ENCODE assay signal across 10 cellular contexts in the genomic region with DNA sequence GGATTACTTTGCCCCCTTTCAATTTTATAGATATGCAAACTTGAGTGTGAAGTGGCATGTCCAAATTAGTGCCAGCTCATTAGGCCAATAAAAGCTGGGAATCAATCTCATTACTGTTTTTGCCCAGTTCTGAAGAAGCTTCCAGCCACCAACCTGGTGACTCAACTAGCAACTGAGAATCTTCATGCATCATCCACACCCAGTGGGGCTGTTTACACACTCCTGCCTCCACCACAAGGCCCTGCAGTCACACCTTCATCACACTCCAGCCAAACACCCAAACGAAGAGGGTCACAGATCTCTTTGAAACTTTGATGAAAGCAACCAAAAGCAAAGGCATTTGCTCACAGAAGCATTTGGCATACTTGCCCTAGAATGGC. TPM values are rescaled to one million over a fixed set of nuclear protein-coding genes. Genes with fewer than 3 reads are reported as not detected.
DNase-seq lines count a peak whose midpoint lies in the region; ATAC-seq and TF ChIP-seq lines count a peak whose summit lies in the region.
"Had no signal": no experiment of that assay in that cellular context is flagged by ENCODE, and none has a peak within 500 bp of the region (broad histone marks: within the 10 kb centered on the region; RNA-seq: fewer than 3 reads in every experiment).

No MANE protein-coding gene starts in this region.

- no peaks in the 10 kb centered on the region for H3K9me3 Mint-ChIP-seq in activated T-helper 1 cell treated with anti-CD3 and anti-CD28 coated beads, Interleukin-12 subunit alpha, Interleukin-12 subunit beta, Interleukin-2, Interleukin-4 antibody, amounts not matched to agents 30 ng/mL and 10 ng/mL and 1 ng/mL, durations not matched to agents 14 hours and 24 hours and 36 hours
- no peaks in the 10 kb centered on the region for H3K9me3 Mint-ChIP-seq in CD8-positive, alpha-beta T cell

- H3K9ac ChIP-seq in skeletal muscle satellite cell (ENCODE audit: low read depth, low read length): no peak overlapping the region

- CTCF ChIA-PET in CD8-positive, alpha-beta T cell (lab: Charles Lee): no interaction called here

- H3K4me1 Mint-ChIP-seq in activated T-helper 1 cell treated with anti-CD3 and anti-CD28 coated beads, Interleukin-12 subunit alpha, Interleukin-12 subunit beta, Interleukin-2, Interleukin-4 antibody, amounts not matched to agents 30 ng/mL and 10 ng/mL and 1 ng/mL, durations not matched to agents 14 hours and 24 hours and 36 hours (ENCODE audit: low read depth): peaks cover 14% of the 10 kb centered on the region
- H3K4me1 Mint-ChIP-seq in CD8-positive, alpha-beta T cell (ENCODE audit: low read depth): no peaks in the 10 kb centered on the region

- no peak overlapping the region for H3K27ac Mint-ChIP-seq in activated T-helper 1 cell treated with anti-CD3 and anti-CD28 coated beads, Interleukin-12 subunit alpha, Interleukin-12 subunit beta, Interleukin-2, Interleukin-4 antibody, amounts not matched to agents 30 ng/mL and 10 ng/mL and 1 ng/mL, durations not matched to agents 14 hours and 24 hours and 36 hours
- no peak overlapping the region for H3K27ac Mint-ChIP-seq in CD8-positive, alpha-beta T cell

- peak overlapping the region; percentile 59 for H3K4me2 ChIP-seq in skeletal muscle satellite cell (ENCODE audit: low read length)

- H3K27me3 ChIP-seq in esophagus squamous epithelium (peaks cover 0 to under 1% (median 0%) of the 10 kb centered on the region in 4 donors), skeletal muscle satellite cell (ENCODE audit: control insufficient read depth, insufficient read depth, low read length) (no peaks in the 10 kb centered on the region)
- no peaks in the 10 kb centered on the region for H3K27me3 ChIP-seq in CD8-positive, alpha-beta T cell (ENCODE audit: insufficient read depth, low read length)

- H3K4me3 Mint-ChIP-seq in activated T-helper 1 cell treated with anti-CD3 and anti-CD28 coated beads, Interleukin-12 subunit alpha, Interleukin-12 subunit beta, Interleukin-2, Interleukin-4 antibody, amounts not matched to agents 30 ng/mL and 10 ng/mL and 1 ng/mL, durations not matched to agents 14 hours and 24 hours and 36 hours: no peak overlapping the region
- no peak overlapping the region for H3K4me3 Mint-ChIP-seq in CD8-positive, alpha-beta T cell

- H3K4me3 ChIP-seq in esophagus squamous epithelium: no peak overlapping the region
- H3K4me3 ChIP-seq in skeletal muscle satellite cell (ENCODE audit: low read length): no peak overlapping the region
- no peak overlapping the region for H3K4me3 ChIP-seq in CD8-positive, alpha-beta T cell (ENCODE audit: low read depth, low read length)

- DNase-seq in NCI-H69 (lab: John Stamatoyannopoulos, UW) (peak; percentile 6), esophagus squamous epithelium (lab: John Stamatoyannopoulos, UW) (no peak)
- DNase-seq in activated T-helper 1 cell treated with anti-CD3 and anti-CD28 coated beads, Interleukin-12 subunit alpha, Interleukin-12 subunit beta, Interleukin-2, Interleukin-4 antibody, amounts not matched to agents 30 ng/mL and 10 ng/mL and 1 ng/mL, durations not matched to agents 14 hours and 24 hours and 36 hours (ENCODE audit: low spot score): no peak
- no peak for DNase-seq in CD8-positive, alpha-beta T cell
- DNase-seq: activated effector memory CD4-positive, alpha-beta T cell treated with Interleukin-2 at 50 U/mL for 16 hours; T1000 had no signal

- peak overlapping the region; percentile 40 to 83 (median 65) for H3K27ac ChIP-seq in esophagus squamous epithelium
- H3K27ac ChIP-seq in CD8-positive, alpha-beta T cell (ENCODE audit: low read depth, low read length): no peak overlapping the region

- ATAC-seq in GM18511 (IDR thresholded peaks at IDR 0.05; ENCODE audit: unreplicated experiment) (peak; percentile 49), HG03439 (IDR thresholded peaks at IDR 0.05; ENCODE audit: unreplicated experiment) (no peak)
- ATAC-seq in CD8-positive, alpha-beta T cell: no peak
- ATAC-seq: HCT116 had no signal

- intact Hi-C loops in esophagus squamous epithelium (cut with DNase I): no loop called here
- intact Hi-C loops in activated T-helper 1 cell treated with anti-CD3 and anti-CD28 coated beads, Interleukin-12 subunit alpha, Interleukin-12 subunit beta, Interleukin-2, Interleukin-4 antibody, amounts not matched to agents 30 ng/mL and 10 ng/mL and 1 ng/mL, durations not matched to agents 14 hours and 24 hours and 36 hours (cut with micrococcal nuclease): loop anchor here (2.0 kb wide), 1 partner anchor 39 kb away; no protein-coding TSS in a partner anchor
- intact Hi-C loops in CD8-positive, alpha-beta T cell (cut with DNase I, micrococcal nuclease): no loop called here

- POLR2A ChIA-PET in CD8-positive, alpha-beta T cell (lab: Charles Lee): no interaction called here

- TF ChIP-seq CTCF in esophagus squamous epithelium (IDR thresholded peaks at IDR 0.05): no peak
- no peak for TF ChIP-seq CTCF in CD8-positive, alpha-beta T cell (IDR thresholded peaks at IDR 0.05)

- peaks cover 9% of the 10 kb centered on the region for H3K27me3 Mint-ChIP-seq in activated T-helper 1 cell treated with anti-CD3 and anti-CD28 coated beads, Interleukin-12 subunit alpha, Interleukin-12 subunit beta, Interleukin-2, Interleukin-4 antibody, amounts not matched to agents 30 ng/mL and 10 ng/mL and 1 ng/mL, durations not matched to agents 14 hours and 24 hours and 36 hours (ENCODE audit: insufficient read depth)
- peaks cover 11% of the 10 kb centered on the region for H3K27me3 Mint-ChIP-seq in CD8-positive, alpha-beta T cell (ENCODE audit: low read depth)

- 11 to 50% methylated on average over 1 of the region's 1 CpG for WGBS in esophagus squamous epithelium, 2 donors

- H3K9me3 ChIP-seq in esophagus squamous epithelium (no peaks in the 10 kb centered on the region), skeletal muscle satellite cell (replicated peaks; ENCODE audit: low read length) (no peaks in the 10 kb centered on the region)
- no peaks in the 10 kb centered on the region for H3K9me3 ChIP-seq in CD8-positive, alpha-beta T cell (ENCODE audit: low read length)

- no peaks in the 10 kb centered on the region for H3K36me3 ChIP-seq in esophagus squamous epithelium
- no peaks in the 10 kb centered on the region for H3K36me3 ChIP-seq in skeletal muscle satellite cell (ENCODE audit: insufficient read depth, low read length)
- no peaks in the 10 kb centered on the region for H3K36me3 ChIP-seq in CD8-positive, alpha-beta T cell (ENCODE audit: insufficient read depth, low read length)

- TF ChIP-seq POLR2A in esophagus squamous epithelium (IDR thresholded peaks at IDR 0.05): no peak

- H3K4me1 ChIP-seq in esophagus squamous epithelium: peaks cover 10 to 55% (median 36%) of the 10 kb centered on the region in 3 donors
- H3K4me1 ChIP-seq in skeletal muscle satellite cell (ENCODE audit: control insufficient read depth, insufficient read depth, low read length): peaks cover 49% of the 10 kb centered on the region
- H3K4me1 ChIP-seq in CD8-positive, alpha-beta T cell (ENCODE audit: insufficient read depth, low read length): no peaks in the 10 kb centered on the region

- H3K36me3 Mint-ChIP-seq in activated T-helper 1 cell treated with anti-CD3 and anti-CD28 coated beads, Interleukin-12 subunit alpha, Interleukin-12 subunit beta, Interleukin-2, Interleukin-4 antibody, amounts not matched to agents 30 ng/mL and 10 ng/mL and 1 ng/mL, durations not matched to agents 14 hours and 24 hours and 36 hours (ENCODE audit: low read depth): no peaks in the 10 kb centered on the region
- H3K36me3 Mint-ChIP-seq in CD8-positive, alpha-beta T cell: no peaks in the 10 kb centered on the region

RNA-seq across cellular contexts. Expression of gene S1PR3, which starts 41.3 kb away (rescaled TPM):
- total RNA-seq in esophagus squamous epithelium: 10 to 100 TPM in 1 of 4 donors, 1 to 10 TPM in 3; 1.3 to 14.3 (median 6.8) TPM
- total RNA-seq in skeletal muscle satellite cell (2012; rRNA removed): 148 and 158 TPM in 2 replicates
- 3.0 and 3.3 TPM in 2 replicates for total RNA-seq in activated T-helper 1 cell treated with anti-CD3 and anti-CD28 coated beads, Interleukin-12 subunit alpha, Interleukin-12 subunit beta, Interleukin-2, Interleukin-4 antibody, amounts not matched to agents 30 ng/mL and 10 ng/mL and 1 ng/mL, durations not matched to agents 14 hours and 24 hours and 36 hours
- total RNA-seq in CD8-positive, alpha-beta T cell: under 1 TPM in 1 of 2 experiments, not detected in 1; 0.08 TPM
